29 cellular contexts compared by ENCODE assay signal in the genomic region with DNA sequence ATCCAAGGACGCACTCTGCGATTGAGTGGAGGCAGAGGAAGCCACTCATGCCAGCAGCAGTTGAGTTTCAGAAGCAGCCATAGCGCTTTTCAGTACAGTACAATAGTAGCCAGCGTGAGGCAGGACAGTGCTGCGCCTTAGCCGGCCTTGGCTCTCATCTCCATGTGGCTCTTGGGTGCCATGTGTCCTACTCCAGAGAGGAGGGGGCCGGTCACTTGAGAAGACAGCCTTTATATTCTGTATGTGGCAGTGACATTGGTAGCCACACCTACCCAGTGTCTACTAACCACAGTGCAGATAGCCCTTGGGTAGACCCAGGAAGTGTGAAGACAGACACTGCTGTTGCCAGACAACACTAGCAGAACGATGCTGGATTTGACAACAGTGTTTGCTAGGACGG. TPM values are rescaled to one million over a fixed set of nuclear protein-coding genes. Genes with fewer than 3 reads are reported as not detected.
DNase-seq lines count a peak whose midpoint lies in the region; ATAC-seq and TF ChIP-seq lines count a peak whose summit lies in the region.
"Had no signal": no experiment of that assay in that cellular context is flagged by ENCODE, and none has a peak within 500 bp of the region (broad histone marks: within the 10 kb centered on the region; RNA-seq: fewer than 3 reads in every experiment).

No MANE protein-coding gene starts in this region.

- H3K36me3 ChIP-seq in CD4-positive, CD25-positive, alpha-beta regulatory T cell (ENCODE audit: control insufficient read depth, insufficient read depth, low read length) = peaks cover 17% of the 10 kb centered on the region
- peaks cover 25% of the 10 kb centered on the region for H3K36me3 ChIP-seq in right atrium auricular region
- H3K36me3 ChIP-seq: prostate gland had no signal

- no peaks in the 10 kb centered on the region for H3K9me3 ChIP-seq in CD4-positive, CD25-positive, alpha-beta regulatory T cell (ENCODE audit: control insufficient read depth in 2 of 2, low read length in 2 of 2)
- no peaks in the 10 kb centered on the region for H3K9me3 ChIP-seq in right atrium auricular region
- H3K9me3 ChIP-seq: BLaER1, prostate gland, thyroid gland had no signal

- peak overlapping the region; percentile 81 for H3K27ac ChIP-seq in CD4-positive, CD25-positive, alpha-beta regulatory T cell (ENCODE audit: insufficient read depth, low read length, poor library complexity, severe bottlenecking)
- peak overlapping the region; percentile 79 to 96 for H3K27ac ChIP-seq in right atrium auricular region
- H3K27ac ChIP-seq: 22Rv1, BLaER1, prostate gland, thyroid gland had no signal

- H3K4me1 Mint-ChIP-seq in activated CD4-positive, alpha-beta T cell treated with anti-CD3 and anti-CD28 coated beads for 36 hours = peaks cover 40% of the 10 kb centered on the region
- peaks cover 12 to 70% (median 42%) of the 10 kb centered on the region in 4 donors for H3K4me1 Mint-ChIP-seq in CD4-positive, CD25-positive, alpha-beta regulatory T cell
- H3K4me1 Mint-ChIP-seq in activated CD8-positive, alpha-beta T cell treated with anti-CD3 and anti-CD28 coated beads, Interleukin-2, amount 10 ng/mL, durations not matched to agents 7 days and 5 days (ENCODE audit: low read depth) = peaks cover 45% of the 10 kb centered on the region

- POLR2A ChIA-PET in activated CD4-positive, alpha-beta T cell treated with anti-CD3 and anti-CD28 coated beads for 36 hours (lab: Charles Lee) = no interaction called here
- POLR2A ChIA-PET in activated CD8-positive, alpha-beta T cell treated with anti-CD3 and anti-CD28 coated beads, Interleukin-2, amount 10 ng/mL, durations not matched to agents 7 days and 5 days (lab: Charles Lee) = interaction anchor here (0.8 to 5.3 kb wide), 3 partner anchors 16 to 22 kb away, joined by 3 to 54 read pairs (median 3); no protein-coding TSS in a partner anchor

- H3K27ac Mint-ChIP-seq in activated CD4-positive, alpha-beta T cell treated with anti-CD3 and anti-CD28 coated beads for 36 hours = peak overlapping the region; percentile 87
- peak overlapping the region; percentile 93 to 98 (median 96) for H3K27ac Mint-ChIP-seq in CD4-positive, CD25-positive, alpha-beta regulatory T cell
- peak overlapping the region; percentile 83 for H3K27ac Mint-ChIP-seq in activated CD8-positive, alpha-beta T cell treated with anti-CD3 and anti-CD28 coated beads, Interleukin-2, amount 10 ng/mL, durations not matched to agents 7 days and 5 days
- H3K27ac Mint-ChIP-seq: endodermal cell, memory B cell, WTC11 had no signal

- peak overlapping the region; percentile 75 for H3K4me3 ChIP-seq in CD4-positive, CD25-positive, alpha-beta regulatory T cell (ENCODE audit: low read depth, low read length)
- peak overlapping the region; percentile 13 to 21 for H3K4me3 ChIP-seq in right atrium auricular region
- H3K4me3 ChIP-seq: BLaER1, GM12878, prostate gland, smooth muscle cell, thyroid gland had no signal

- no peak for ATAC-seq in activated CD4-positive, alpha-beta T cell treated with anti-CD3 and anti-CD28 coated beads for 36 hours
- ATAC-seq in CD4-positive, CD25-positive, alpha-beta regulatory T cell (ENCODE audit: low read depth in 2 of 2) = peak; percentile 50 to 52
- no peak for ATAC-seq in activated CD8-positive, alpha-beta T cell treated with anti-CD3 and anti-CD28 coated beads, Interleukin-2, amount 10 ng/mL, durations not matched to agents 7 days and 5 days
- ATAC-seq in HG02623 (IDR thresholded peaks at IDR 0.05; ENCODE audit: unreplicated experiment) = no peak
- ATAC-seq: GM12878, HCT116, WTC11 had no signal

- H3K36me3 Mint-ChIP-seq in activated CD4-positive, alpha-beta T cell treated with anti-CD3 and anti-CD28 coated beads for 36 hours (ENCODE audit: low read depth) = peaks cover 35% of the 10 kb centered on the region
- peaks cover 30% of the 10 kb centered on the region for H3K36me3 Mint-ChIP-seq in CD4-positive, CD25-positive, alpha-beta regulatory T cell
- peaks cover 43% of the 10 kb centered on the region for H3K36me3 Mint-ChIP-seq in activated CD8-positive, alpha-beta T cell treated with anti-CD3 and anti-CD28 coated beads, Interleukin-2, amount 10 ng/mL, durations not matched to agents 7 days and 5 days (ENCODE audit: low read depth)

- H3K27me3 Mint-ChIP-seq in activated CD4-positive, alpha-beta T cell treated with anti-CD3 and anti-CD28 coated beads for 36 hours = no peaks in the 10 kb centered on the region
- no peaks in the 10 kb centered on the region for H3K27me3 Mint-ChIP-seq in CD4-positive, CD25-positive, alpha-beta regulatory T cell
- no peaks in the 10 kb centered on the region for H3K27me3 Mint-ChIP-seq in activated CD8-positive, alpha-beta T cell treated with anti-CD3 and anti-CD28 coated beads, Interleukin-2, amount 10 ng/mL, durations not matched to agents 7 days and 5 days (ENCODE audit: low read depth)
- H3K27me3 Mint-ChIP-seq: memory B cell had no signal

- no peaks in the 10 kb centered on the region for H3K9me3 Mint-ChIP-seq in activated CD4-positive, alpha-beta T cell treated with anti-CD3 and anti-CD28 coated beads for 36 hours (ENCODE audit: low read depth)
- H3K9me3 Mint-ChIP-seq in CD4-positive, CD25-positive, alpha-beta regulatory T cell = no peaks in the 10 kb centered on the region
- no peaks in the 10 kb centered on the region for H3K9me3 Mint-ChIP-seq in activated CD8-positive, alpha-beta T cell treated with anti-CD3 and anti-CD28 coated beads, Interleukin-2, amount 10 ng/mL, durations not matched to agents 7 days and 5 days (ENCODE audit: insufficient read depth)
- H3K9me3 Mint-ChIP-seq: endodermal cell, memory B cell, neural crest cell, WTC11 had no signal

- intact Hi-C loops in activated CD4-positive, alpha-beta T cell treated with anti-CD3 and anti-CD28 coated beads for 36 hours (cut with DNase I, micrococcal nuclease) = loop anchor here in 1 of 2 experiments (10.0 kb wide), 1 partner anchor 101 kb away; no protein-coding TSS in a partner anchor

- H3K4me1 ChIP-seq in CD4-positive, CD25-positive, alpha-beta regulatory T cell (ENCODE audit: control insufficient read depth, insufficient read depth, low read length, poor library complexity, severe bottlenecking) = peaks cover 68% of the 10 kb centered on the region
- peaks cover 0 to 43% of the 10 kb centered on the region in 2 donors for H3K4me1 ChIP-seq in right atrium auricular region
- H3K4me1 ChIP-seq: prostate gland had no signal

- peak; percentile 22 for DNase-seq in activated CD4-positive, alpha-beta T cell treated with anti-CD3 and anti-CD28 coated beads for 36 hours
- DNase-seq in activated CD4-positive, alpha-beta T cell treated with anti-CD3 and anti-CD28 coated beads, Interleukin-2, amount 50 U/mL, for 48 hours = no peak
- DNase-seq in CD4-positive, CD25-positive, alpha-beta regulatory T cell = peak in 2 of 3 donors; percentile 60 to 76
- DNase-seq in activated CD8-positive, alpha-beta T cell treated with anti-CD3 and anti-CD28 coated beads, Interleukin-2, amount 10 ng/mL, durations not matched to agents 7 days and 5 days = no peak
- DNase-seq in right atrium auricular region (ENCODE audit: low spot score) = no peak
- no peak for DNase-seq in NCI-H446 (lab: John Stamatoyannopoulos, UW)
- no peak for DNase-seq in stimulated activated naive CD4-positive, alpha-beta T cell treated with Interleukin-2 at 50 U/mL for 16 hours (lab: John Stamatoyannopoulos, UW)
- DNase-seq: amygdala; cerebellar nuclear complex; DMS 273 treated with DMSO at 0.1 percent for 48 hours; endodermal cell; GDM1; head of caudate nucleus; KG1; NCI-H2029; NCI-H446 treated with DMSO at 0.1 percent for 48 hours; SHP77 treated with DMSO at 0.1 percent for 48 hours; stimulated activated CD8-positive, alpha-beta memory T cell treated with anti-CD3 and anti-CD28 coated beads, Interleukin-4, amount 100 ng/mL, for 48 hours; thyroid gland had no signal

- H3K27me3 ChIP-seq in CD4-positive, CD25-positive, alpha-beta regulatory T cell (ENCODE audit: control insufficient read depth, insufficient read depth, low read length) = no peaks in the 10 kb centered on the region
- no peaks in the 10 kb centered on the region for H3K27me3 ChIP-seq in right atrium auricular region
- H3K27me3 ChIP-seq: BLaER1, thyroid gland had no signal

- CTCF ChIA-PET in activated CD4-positive, alpha-beta T cell treated with anti-CD3 and anti-CD28 coated beads for 36 hours (lab: Charles Lee) = interaction anchor here (0.6 to 0.7 kb wide), 2 partner anchors 70 to 81 kb away, joined by 3 to 4 read pairs; no protein-coding TSS in a partner anchor
- CTCF ChIA-PET in activated CD8-positive, alpha-beta T cell treated with anti-CD3 and anti-CD28 coated beads, Interleukin-2, amount 10 ng/mL, durations not matched to agents 7 days and 5 days (lab: Charles Lee) = no interaction called here

- TF ChIP-seq CTCF in right atrium auricular region (IDR thresholded peaks at IDR 0.05) = no peak

- H3K4me3 Mint-ChIP-seq in activated CD4-positive, alpha-beta T cell treated with anti-CD3 and anti-CD28 coated beads for 36 hours = peak overlapping the region; percentile 16
- H3K4me3 Mint-ChIP-seq in CD4-positive, CD25-positive, alpha-beta regulatory T cell = peak overlapping the region; percentile 84 to 89 (median 88)
- H3K4me3 Mint-ChIP-seq in activated CD8-positive, alpha-beta T cell treated with anti-CD3 and anti-CD28 coated beads, Interleukin-2, amount 10 ng/mL, durations not matched to agents 7 days and 5 days = no peak overlapping the region
- H3K4me3 Mint-ChIP-seq: endodermal cell, memory B cell, neural crest cell, WTC11 had no signal

RNA-seq across cellular contexts. Expression of gene FAM78A, which starts 42.3 kb away (rescaled TPM):
- 10 to 100 TPM; 36.6 to 52.3 TPM for total RNA-seq in activated CD4-positive, alpha-beta T cell treated with anti-CD3 and anti-CD28 coated beads for 36 hours
- total RNA-seq in CD4-positive, CD25-positive, alpha-beta regulatory T cell = 95.6 TPM
- 10 to 100 TPM; 16.6 to 23.0 (median 17.7) TPM for polyA plus RNA-seq in CD4-positive, CD25-positive, alpha-beta regulatory T cell
- 100 to 1,000 TPM in 1 of 2 experiments, 10 to 100 TPM in 1; 99.2 to 101 TPM for total RNA-seq in activated CD8-positive, alpha-beta T cell treated with anti-CD3 and anti-CD28 coated beads, Interleukin-2, amount 10 ng/mL, durations not matched to agents 7 days and 5 days
- 10 to 100 TPM; 31.8 to 55.3 TPM for total RNA-seq in right atrium auricular region

RNA-seq across cellular contexts. Expression of gene PLPP7, which starts 55.5 kb away (rescaled TPM):
- under 1 TPM; 0.14 to 0.30 TPM for total RNA-seq in activated CD4-positive, alpha-beta T cell treated with anti-CD3 and anti-CD28 coated beads for 36 hours
- not detected for total RNA-seq in CD4-positive, CD25-positive, alpha-beta regulatory T cell
- not detected for polyA plus RNA-seq in CD4-positive, CD25-positive, alpha-beta regulatory T cell
- total RNA-seq in activated CD8-positive, alpha-beta T cell treated with anti-CD3 and anti-CD28 coated beads, Interleukin-2, amount 10 ng/mL, durations not matched to agents 7 days and 5 days = under 1 TPM in 1 of 2 experiments, not detected in 1; 0.21 TPM
- total RNA-seq in right atrium auricular region = 100 to 1,000 TPM; 124 to 216 TPM

Comparison
In these comparisons a context has a peak if more than half of its experiments do, and no peak if none do; other contexts are left out.
1. DNase-seq: peak in activated CD4-positive, alpha-beta T cell treated with anti-CD3 and anti-CD28 coated beads for 36 hours (single experiment) and CD4-positive, CD25-positive, alpha-beta regulatory T cell (2 of 3); none in activated CD4-positive, alpha-beta T cell treated with anti-CD3 and anti-CD28 coated beads, Interleukin-2, amount 50 U/mL, for 48 hours (0 of 2), activated CD8-positive, alpha-beta T cell treated with anti-CD3 and anti-CD28 coated beads, Interleukin-2, amount 10 ng/mL, durations not matched to agents 7 days and 5 days (single experiment), right atrium auricular region (single experiment), NCI-H446 (0 of 2) and stimulated activated naive CD4-positive, alpha-beta T cell treated with Interleukin-2 at 50 U/mL for 16 hours (single experiment).
2. ATAC-seq: peak in CD4-positive, CD25-positive, alpha-beta regulatory T cell (2 of 2); none in activated CD4-positive, alpha-beta T cell treated with anti-CD3 and anti-CD28 coated beads for 36 hours (single experiment), activated CD8-positive, alpha-beta T cell treated with anti-CD3 and anti-CD28 coated beads, Interleukin-2, amount 10 ng/mL, durations not matched to agents 7 days and 5 days (single experiment) and HG02623 (single experiment).
3. RNA of gene PLPP7, which starts 55.5 kb away (total RNA-seq): 124 to 216 TPM in right atrium auricular region; 0.14 to 0.30 TPM in activated CD4-positive, alpha-beta T cell treated with anti-CD3 and anti-CD28 coated beads for 36 hours, 0.21 TPM in activated CD8-positive, alpha-beta T cell treated with anti-CD3 and anti-CD28 coated beads, Interleukin-2, amount 10 ng/mL, durations not matched to agents 7 days and 5 days and not detected in CD4-positive, CD25-positive, alpha-beta regulatory T cell (single experiment); every median in the first group is over 10 times any median in the second.
4. Peak in every context shown above with its lines, with median percentiles within 50 percentile points of each other: H3K27ac Mint-ChIP-seq.